In the genomic region with DNA sequence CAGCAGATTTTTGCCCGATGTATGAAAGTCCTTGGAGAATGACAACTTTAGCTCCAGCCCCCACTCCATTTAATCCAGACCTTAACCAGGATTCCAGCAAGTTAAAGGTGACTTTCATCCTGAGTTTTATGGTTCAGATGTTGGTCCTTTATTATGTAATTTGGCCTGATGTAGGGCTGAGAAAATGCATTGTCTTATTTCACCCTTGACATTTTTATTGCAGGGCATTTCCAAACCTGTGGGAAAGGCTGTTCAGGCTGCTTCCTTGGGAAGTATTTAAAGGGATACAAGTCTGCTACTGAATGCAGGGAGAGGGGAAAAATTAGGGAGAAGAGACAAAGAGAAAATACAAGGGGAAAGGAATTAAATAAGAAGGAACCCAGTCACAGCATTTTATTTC, we compare ENCODE assay signal across 23 cellular contexts.
"Had no signal": no experiment of that assay in that cellular context is flagged by ENCODE, and none has a peak within 500 bp of the region (broad histone marks: within the 10 kb centered on the region; RNA-seq: fewer than 3 reads in every experiment).

No MANE protein-coding gene starts in this region.

- H3K36me3 ChIP-seq: brain microvascular endothelial cell, SJCRH30 had no signal

- H3K4me3 ChIP-seq: SJCRH30 had no signal

- H3K27ac ChIP-seq: brain microvascular endothelial cell, SJCRH30, VCaP had no signal

- H3K9me2 ChIP-seq: SK-N-SH had no signal

- ATAC-seq: activated T-cell treated with anti-CD3 and anti-CD28 coated beads, Interleukin-2, amount 50 U/mL, for 4 hours; Panc1 had no signal

- H3K27me3 ChIP-seq: brain microvascular endothelial cell, SJCRH30 had no signal

- DNase-seq: activated CD4-positive, alpha-beta memory T cell treated with anti-CD3 and anti-CD28 coated beads for 36 hours; activated CD4-positive, CD25-positive, alpha-beta regulatory T cell; activated gamma-delta T cell; activated naive CD4-positive, alpha-beta T cell treated with anti-CD3 and anti-CD28 coated beads for 36 hours; activated T-cell treated with anti-CD3 and anti-CD28 coated beads, Interleukin-2, amount 50 U/mL, for 4 hours; amygdala; brain microvascular endothelial cell; Karpas-422; MM.1S; NCI-H1105; NCI-H1436 treated with DMSO at 0.1 percent for 48 hours; NCI-H187; NCI-H2081; NCI-H510A treated with DMSO at 0.1 percent for 48 hours; NCI-H69; NK-92 treated with Interleukin-12 subunit alpha and Interleukin-12 subunit beta, amount 100 ng/mL, for 24 hours; OCI-M1; Right ventricle myocardium superior; SJCRH30; SK-N-SH; T-helper 1 cell had no signal

- H3K4me1 ChIP-seq: SJCRH30 had no signal

- H3K4me2 ChIP-seq: SK-N-SH had no signal

- H3K9me3 ChIP-seq: SK-N-SH had no signal
